ENCODE assay signal across 22 cellular contexts in genomic region chr19:5304486-5304885, GRCh38. TPM values are rescaled to one million over a fixed set of nuclear protein-coding genes. Genes with fewer than 3 reads are reported as not detected.
DNase-seq lines count a peak whose midpoint lies in the region; ATAC-seq, FAIRE-seq and TF ChIP-seq lines count a peak whose summit lies in the region.
"Had no signal": no experiment of that assay in that cellular context is flagged by ENCODE, and none has a peak within 500 bp of the region (broad histone marks: within the 10 kb centered on the region; RNA-seq: fewer than 3 reads in every experiment).

No MANE protein-coding gene starts in this region.

- H2AFZ ChIP-seq in HepG2 (ENCODE audit: low read length) (no peak overlapping the region), trophoblast cell (ENCODE audit: insufficient read depth, low read length, poor library complexity) (no peak overlapping the region), hepatocyte (no peak overlapping the region)

- WGBS in HepG2 (ENCODE audit: low lambda C conversion rate) = 84% methylated on average over 6 of the region's 6 CpGs
- WGBS in right lobe of liver (ENCODE audit: insufficient coverage, low coverage, low lambda C conversion rate, missing lambda C conversion rate) = 33% methylated on average over 6 of the region's 6 CpGs
- WGBS in endodermal cell (ENCODE audit: insufficient coverage in 1 of 2, insufficient read length in 1 of 2), 2 experiments = 92 to 98% methylated on average over 6 of the region's 6 CpGs
- WGBS in trophoblast cell (ENCODE audit: extremely low coverage, insufficient coverage, insufficient read length) = no CpG with 5 or more reads among the region's 6 CpGs
- WGBS in hepatocyte (ENCODE audit: low lambda C conversion rate, missing lambda C conversion rate) = 89% methylated on average over 6 of the region's 6 CpGs

- H4K12ac ChIP-seq in trophoblast cell (ENCODE audit: low read depth, low read length) = no peak overlapping the region

- no peak for TF ChIP-seq RAD21 in HepG2 (CRISPR knock-in tag; IDR thresholded peaks at IDR 0.05)

- H3K4me3 ChIP-seq in HepG2 (replicated peaks in 1 of 3; ENCODE audit: insufficient read depth in 1 of 3, low read depth in 2 of 3, low read length in 3 of 3) (no peak overlapping the region), right lobe of liver (no peak overlapping the region), endodermal cell (ENCODE audit: low read length) (no peak overlapping the region), trophoblast cell (ENCODE audit: low read depth, low read length) (no peak overlapping the region), hepatocyte (no peak overlapping the region)
- H3K4me3 ChIP-seq: A549; BLaER1 treated with 17β-estradiol and CSF1 and Interleukin-3, amounts not matched to agents 10 nM and 100 nM had no signal

- no peak overlapping the region for H2BK12ac ChIP-seq in trophoblast cell (ENCODE audit: low read length)

- no peaks in the 10 kb centered on the region for H3K4me1 ChIP-seq in HepG2 (ENCODE audit: insufficient read depth, low read length)
- H3K4me1 ChIP-seq in right lobe of liver = no peaks in the 10 kb centered on the region
- H3K4me1 ChIP-seq in endodermal cell (ENCODE audit: control insufficient read depth, insufficient read depth, low read length) = no peaks in the 10 kb centered on the region
- H3K4me1 ChIP-seq in trophoblast cell (ENCODE audit: control insufficient read depth in 1 of 2, insufficient read depth in 2 of 2, low read length in 2 of 2) = no peaks in the 10 kb centered on the region
- no peaks in the 10 kb centered on the region for H3K4me1 ChIP-seq in hepatocyte (ENCODE audit: insufficient read depth)
- H3K4me1 ChIP-seq: A549; BLaER1 treated with 17β-estradiol and CSF1 and Interleukin-3, amounts not matched to agents 10 nM and 100 nM; Caco-2 had no signal

- no peak overlapping the region for H4K91ac ChIP-seq in trophoblast cell (ENCODE audit: low read depth, low read length)

- H3K27me3 Mint-ChIP-seq in endodermal cell (ENCODE audit: insufficient read depth) = no peaks in the 10 kb centered on the region
- H3K27me3 Mint-ChIP-seq: B cell had no signal

- TF ChIP-seq EP300 in HepG2 (IDR thresholded peaks at IDR 0.05; ENCODE audit: low read depth in 2 of 2, low read length in 2 of 2) (no peak), HepG2 (CRISPR knock-in tag; IDR thresholded peaks at IDR 0.05; ENCODE audit: borderline replicate concordance) (no peak)

- TF ChIP-seq POLR2A in HepG2 (IDR thresholded peaks at IDR 0.05; ENCODE audit: insufficient read depth in 1 of 2, low read depth in 2 of 2, low read length in 2 of 2) = no peak
- no peak for TF ChIP-seq POLR2A in right lobe of liver (IDR thresholded peaks at IDR 0.05)
- TF ChIP-seq POLR2A in H54 (IDR thresholded peaks at IDR 0.05; ENCODE audit: low read depth, low read length) = no peak

- H3K79me1 ChIP-seq in trophoblast cell (ENCODE audit: low read length) = no peaks in the 10 kb centered on the region

- H3K9me2 ChIP-seq in hepatocyte (replicated peaks; ENCODE audit: insufficient read depth) = no peaks in the 10 kb centered on the region

- no peak overlapping the region for H3K4me3 Mint-ChIP-seq in endodermal cell
- H3K4me3 Mint-ChIP-seq: B cell; CD4-positive, alpha-beta T cell; CD8-positive, alpha-beta T cell had no signal

- peaks cover 22% of the 10 kb centered on the region for H3K36me3 Mint-ChIP-seq in endodermal cell (ENCODE audit: low read depth)
- H3K36me3 Mint-ChIP-seq: CD8-positive, alpha-beta T cell had no signal

- intact Hi-C loops in HepG2 (cut with micrococcal nuclease; ENCODE audit: unreplicated experiment) (no loop called here), right lobe of liver (cut with DNase I) (no loop called here)

- DNase-seq in HepG2 (ENCODE audit: low spot score) = no peak
- no peak for DNase-seq in right lobe of liver
- DNase-seq in endodermal cell = no peak
- DNase-seq in trophoblast cell = peak; percentile 61 to 82
- no peak for DNase-seq in H54 (ENCODE audit: insufficient read length, low spot score)
- no peak for DNase-seq in hepatocyte (ENCODE audit: low spot score)
- DNase-seq: AML-193; Caco-2; Calu3; CD4-positive, alpha-beta T cell; CD8-positive, alpha-beta T cell; DMS79 treated with DMSO at 0.1 percent for 48 hours; GF-D8 had no signal

- BruUV-seq in HepG2 (replicated peaks; lab: Mats Ljungman, UMichigan) = no TSS peak

- FAIRE-seq in HepG2 (lab: Jason Lieb, UNC) (no peak), H54 (lab: Jason Lieb, UNC) (no peak)
- FAIRE-seq: A549, D721Med, G401.6, GM12891, GM19239 had no signal

- no peaks in the 10 kb centered on the region for H3K9me3 Mint-ChIP-seq in endodermal cell
- H3K9me3 Mint-ChIP-seq: CD4-positive, alpha-beta T cell had no signal

- CTCF ChIA-PET in HepG2 (lab: Yijun Ruan, JAX; ENCODE audit: low intra/inter-chr PET ratio, low total read pairs) = no interaction called here

- no peak for TF ChIP-seq CTCF in HepG2 (CRISPR knock-in tag; IDR thresholded peaks at IDR 0.05)
- TF ChIP-seq CTCF in right lobe of liver (IDR thresholded peaks at IDR 0.05) = no peak
- no peak for TF ChIP-seq CTCF in endodermal cell (conservative IDR thresholded peaks at IDR 0.05)
- no peak for TF ChIP-seq CTCF in hepatocyte (IDR thresholded peaks at IDR 0.05; ENCODE audit: poor library complexity)

- H2BK5ac ChIP-seq in trophoblast cell (ENCODE audit: low read depth, low read length, poor library complexity) = no peak overlapping the region

- H3K36me3 ChIP-seq in HepG2 (replicated peaks in 1 of 2; ENCODE audit: control insufficient read depth in 1 of 2, insufficient read depth in 2 of 2, low read length in 2 of 2) (no peaks in the 10 kb centered on the region), right lobe of liver (no peaks in the 10 kb centered on the region), endodermal cell (ENCODE audit: control insufficient read depth, insufficient read depth, low read length) (no peaks in the 10 kb centered on the region), trophoblast cell (ENCODE audit: control insufficient read depth in 1 of 2, insufficient read depth in 2 of 2, low read length in 2 of 2) (no peaks in the 10 kb centered on the region), hepatocyte (replicated peaks; ENCODE audit: insufficient read depth, low read depth) (no peaks in the 10 kb centered on the region)
- H3K36me3 ChIP-seq: BLaER1 treated with 17β-estradiol and CSF1 and Interleukin-3, amounts not matched to agents 10 nM and 100 nM had no signal

- H3K23ac ChIP-seq in trophoblast cell (ENCODE audit: low read length) = no peak overlapping the region

- no peak overlapping the region for H3K27ac ChIP-seq in HepG2 (ENCODE audit: extremely low read length, insufficient read depth, low read length)
- H3K27ac ChIP-seq in right lobe of liver = no peak overlapping the region
- no peak overlapping the region for H3K27ac ChIP-seq in endodermal cell (ENCODE audit: low read depth, low read length)
- no peak overlapping the region for H3K27ac ChIP-seq in trophoblast cell (ENCODE audit: low read depth, low read length)
- no peak overlapping the region for H3K27ac ChIP-seq in hepatocyte
- H3K27ac ChIP-seq: 22Rv1; A549; BLaER1 treated with 17β-estradiol and CSF1 and Interleukin-3, amounts not matched to agents 10 nM and 100 nM; C4-2B had no signal

- H3K18ac ChIP-seq in trophoblast cell (ENCODE audit: low read length) = no peak overlapping the region

- H3K79me2 ChIP-seq in HepG2 (ENCODE audit: insufficient read depth, low read length) = no peaks in the 10 kb centered on the region
- H3K79me2 ChIP-seq in trophoblast cell (ENCODE audit: control insufficient read depth, insufficient read depth, low read length, poor library complexity) = no peaks in the 10 kb centered on the region
- H3K79me2 ChIP-seq in hepatocyte = no peaks in the 10 kb centered on the region

- H3K27me3 ChIP-seq in HepG2 (ENCODE audit: control insufficient read depth in 1 of 2, insufficient read depth in 2 of 2, low read length in 2 of 2) = no peaks in the 10 kb centered on the region
- no peaks in the 10 kb centered on the region for H3K27me3 ChIP-seq in right lobe of liver
- no peaks in the 10 kb centered on the region for H3K27me3 ChIP-seq in endodermal cell (ENCODE audit: control insufficient read depth, insufficient read depth, low read length, poor library complexity, severe bottlenecking)
- H3K27me3 ChIP-seq in trophoblast cell (ENCODE audit: insufficient read depth, low read length) = no peaks in the 10 kb centered on the region
- H3K27me3 ChIP-seq in hepatocyte = no peaks in the 10 kb centered on the region
- H3K27me3 ChIP-seq: BLaER1 treated with 17β-estradiol and CSF1 and Interleukin-3, amounts not matched to agents 10 nM and 100 nM had no signal

- in situ Hi-C loops in HepG2 (cut with HindIII; ENCODE audit: extremely low pct_ligation_motif_present, low pct_unique_long_range_greater_than_20kb) = no loop called here

- no peak overlapping the region for H3K14ac ChIP-seq in trophoblast cell (ENCODE audit: low read length)

- H2BK120ac ChIP-seq in trophoblast cell (ENCODE audit: insufficient read depth, low read length, poor library complexity) = no peak overlapping the region

- no peak overlapping the region for H2AK5ac ChIP-seq in trophoblast cell (ENCODE audit: low read length)

- ATAC-seq in HepG2 = no peak
- ATAC-seq in right lobe of liver = no peak
- ATAC-seq: A549; CD8-positive, alpha-beta T cell had no signal

- POLR2A ChIA-PET in HepG2 (lab: Yijun Ruan, JAX) = no interaction called here

- H3K4me1 Mint-ChIP-seq in endodermal cell = peaks cover 2% of the 10 kb centered on the region
- H3K4me1 Mint-ChIP-seq: B cell had no signal

- H3K9me3 ChIP-seq in HepG2 (ENCODE audit: low read length) (no peaks in the 10 kb centered on the region), right lobe of liver (no peaks in the 10 kb centered on the region), endodermal cell (ENCODE audit: control insufficient read depth, low read length) (no peaks in the 10 kb centered on the region), trophoblast cell (ENCODE audit: insufficient read depth, low read depth, low read length) (peaks cover 2% of the 10 kb centered on the region), hepatocyte (ENCODE audit: low read depth) (no peaks in the 10 kb centered on the region)
- H3K9me3 ChIP-seq: A549; BLaER1 treated with 17β-estradiol and CSF1 and Interleukin-3, amounts not matched to agents 10 nM and 100 nM; Caco-2 had no signal

- no peak overlapping the region for H3K9ac ChIP-seq in HepG2 (ENCODE audit: insufficient read depth, low read depth, low read length)
- no peak overlapping the region for H3K9ac ChIP-seq in endodermal cell (ENCODE audit: extremely low read depth, low read length, poor library complexity, severe bottlenecking)
- H3K9ac ChIP-seq in trophoblast cell (ENCODE audit: low read length) = no peak overlapping the region
- H3K9ac ChIP-seq: BLaER1 treated with 17β-estradiol and CSF1 and Interleukin-3, amounts not matched to agents 10 nM and 100 nM had no signal

- H4K20me1 ChIP-seq in HepG2 (ENCODE audit: insufficient read depth, low read length) = 0 out of 2 replicates have a peak, but pooled peaks cover 5% of the 10 kb centered on the region
- no peaks in the 10 kb centered on the region for H4K20me1 ChIP-seq in hepatocyte (ENCODE audit: insufficient read depth, poor library complexity, severe bottlenecking)

- H3K4ac ChIP-seq in trophoblast cell (ENCODE audit: low read depth, low read length) = no peak overlapping the region

- peak overlapping the region; percentile 42 for H3K27ac Mint-ChIP-seq in endodermal cell
- H3K27ac Mint-ChIP-seq: B cell; CD4-positive, alpha-beta T cell; CD8-positive, alpha-beta T cell had no signal

- H3K4me2 ChIP-seq in HepG2 (ENCODE audit: low read depth, low read length) (no peak overlapping the region), trophoblast cell (ENCODE audit: low read length) (no peak overlapping the region), hepatocyte (no peak overlapping the region)
- H3K4me2 ChIP-seq: A549; BLaER1 treated with 17β-estradiol and CSF1 and Interleukin-3, amounts not matched to agents 10 nM and 100 nM had no signal

- H4K8ac ChIP-seq in trophoblast cell (ENCODE audit: low read depth, low read length) = no peak overlapping the region

RNA-seq across cellular contexts. Expression of gene PTPRS, which starts 36.1 kb away (rescaled TPM):
- total RNA-seq in HepG2 (2016; rRNA removed; fragmentation: Illumina TruSeq; extraction: Trizol) (21.3 and 32.7 TPM in 2 replicates), right lobe of liver (10 to 100 TPM in 5 of 6 experiments, 1 to 10 TPM in 1; 6.1 to 39.9 (median 22.1) TPM), endodermal cell (100 to 1,000 TPM; 226 to 248 TPM), hepatocyte (39.1 and 65.5 TPM in 2 replicates)
- total RNA-seq in HepG2 (2016; cell fraction: cytosol; rRNA removed; fragmentation: Illumina TruSeq; extraction: Trizol; ENCODE audit: low read depth) = 8.8 and 10.2 TPM in 2 replicates
- total RNA-seq in HepG2 (2016; cell fraction: insoluble cytoplasmic fraction; rRNA removed; fragmentation: Illumina TruSeq; extraction: Trizol) = 17.7 and 32.1 TPM in 2 replicates
- total RNA-seq in HepG2 (2016; cell fraction: membrane; rRNA removed; fragmentation: Illumina TruSeq; extraction: Trizol) = 21.8 and 23.0 TPM in 2 replicates
- total RNA-seq in HepG2 (2016; cell fraction: nucleus; rRNA removed; fragmentation: Illumina TruSeq; extraction: Trizol) = 57.4 and 62.6 TPM in 2 replicates
- polyA plus RNA-seq in HepG2 (2011; rRNA removed) (43.9 and 63.5 TPM in 2 replicates), hepatocyte (21.9 and 25.7 TPM in 2 replicates)
- 36.8 and 40.6 TPM in 2 replicates for polyA plus RNA-seq in HepG2 (2011; cell fraction: cytosol; rRNA removed)
- polyA plus RNA-seq in HepG2 (2011; cell fraction: nucleus; rRNA removed) = 194 and 221 TPM in 2 replicates
- 24.6 and 49.4 TPM in 2 replicates for polyA plus RNA-seq in HepG2 (2012)
- polyA plus RNA-seq in HepG2 (2016; cell fraction: cytosol; fragmentation: Illumina TruSeq; extraction: Trizol; ENCODE audit: low read depth) = 4.6 and 4.7 TPM in 2 replicates
- 8.4 and 10.5 TPM in 2 replicates for polyA plus RNA-seq in HepG2 (2016; cell fraction: insoluble cytoplasmic fraction; fragmentation: Illumina TruSeq; extraction: Trizol; ENCODE audit: low read depth)
- polyA plus RNA-seq in HepG2 (2016; cell fraction: membrane; fragmentation: Illumina TruSeq; extraction: Trizol; ENCODE audit: low read depth) = 5.1 and 5.2 TPM in 2 replicates
- polyA plus RNA-seq in HepG2 (2016; cell fraction: nucleus; fragmentation: Illumina TruSeq; extraction: Trizol; ENCODE audit: insufficient read depth, low read depth) = 68.7 and 77.5 TPM in 2 replicates
- polyA minus RNA-seq in HepG2 (2011; rRNA and poly(A)+ RNA removed; ENCODE audit: low replicate concordance) = 65.7 and 175 TPM in 2 replicates
- polyA minus RNA-seq in HepG2 (2011; cell fraction: cytosol; rRNA and poly(A)+ RNA removed) = 79.6 and 103 TPM in 2 replicates
- polyA minus RNA-seq in HepG2 (2011; cell fraction: nucleus; rRNA and poly(A)+ RNA removed) = 55.6 and 71.9 TPM in 2 replicates
- 178 TPM for polyA plus RNA-seq in endodermal cell (2013, experiment 1 of 2)
- polyA plus RNA-seq in endodermal cell (2013, experiment 2 of 2) = 175 TPM
- 17.3 and 18.1 TPM in 2 replicates for polyA plus RNA-seq in trophoblast cell (2013)

Comparison
In these comparisons a context has a peak if more than half of its experiments do, and no peak if none do; other contexts are left out.
1. DNase-seq: peak in trophoblast cell (2 of 2); none in HepG2 (single experiment), right lobe of liver (0 of 3), endodermal cell (single experiment), H54 (single experiment) and hepatocyte (single experiment).